In the genomic region with DNA sequence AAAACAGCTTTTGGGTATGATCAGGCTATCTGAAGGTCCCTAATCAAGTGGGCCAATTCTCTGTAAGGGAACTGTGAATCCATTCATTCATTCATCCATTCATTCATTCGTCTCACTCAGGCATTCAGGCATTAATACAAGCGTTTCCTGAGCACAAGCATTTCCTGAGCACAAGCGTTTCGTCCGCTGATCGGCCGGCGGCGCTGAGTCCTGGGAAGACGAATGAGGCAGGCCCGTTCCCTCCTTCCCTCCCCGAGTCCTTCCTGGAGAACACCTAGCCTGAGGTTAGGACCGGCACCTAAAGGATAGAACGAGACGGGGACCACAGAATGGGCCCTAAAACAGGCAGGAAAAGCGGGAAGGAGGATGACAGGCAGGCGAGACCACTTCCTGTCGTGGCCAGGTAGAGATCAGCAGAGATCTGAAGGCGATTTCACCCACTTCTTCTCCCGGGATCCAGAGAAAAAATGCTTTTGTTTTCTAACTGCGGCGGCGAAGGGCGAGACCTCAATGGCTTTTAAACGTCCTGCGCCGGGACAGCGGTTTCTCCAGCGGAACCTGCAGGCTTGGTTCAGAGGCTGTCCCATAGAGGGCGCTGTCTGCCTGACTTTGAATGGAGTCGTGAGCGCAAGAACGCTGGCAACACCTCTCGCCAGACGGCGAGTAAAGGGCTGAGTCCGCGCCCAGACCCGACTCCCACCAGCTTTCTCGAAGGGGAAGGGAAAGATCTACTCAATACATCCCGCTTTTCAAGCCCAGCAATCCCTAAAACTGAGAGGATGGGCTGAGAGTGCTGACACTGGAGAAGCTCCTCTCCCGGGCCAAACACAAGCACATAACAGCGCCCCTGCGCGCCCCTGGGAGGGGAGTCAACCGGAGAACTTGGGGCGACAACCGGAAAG, we compare ENCODE assay signal across 8 cellular contexts. TPM values are rescaled to one million over a fixed set of nuclear protein-coding genes. Genes with fewer than 3 reads are reported as not detected.
DNase-seq lines count a peak whose midpoint lies in the region; ATAC-seq and TF ChIP-seq lines count a peak whose summit lies in the region.

No MANE protein-coding gene starts in this region.

- TF ChIP-seq RAD21 in liver (IDR thresholded peaks at IDR 0.05): peak; percentile 87 to 94

- H3K27ac Mint-ChIP-seq in Calu3 (ENCODE audit: unreplicated experiment): no peak overlapping the region

- TF ChIP-seq CTCF in Calu3 (IDR thresholded peaks at IDR 0.05; ENCODE audit: unreplicated experiment) (peak; percentile 75), liver (IDR thresholded peaks at IDR 0.05; ENCODE audit: low read depth, low read length, missing input control) (peak; percentile 94)

- H3K9me3 Mint-ChIP-seq in Calu3 (ENCODE audit: low read depth, unreplicated experiment): no peaks in the 10 kb centered on the region

- peak; percentile 84 for DNase-seq in Calu3
- peak; percentile 34 for DNase-seq in GOT3 (lab: John Stamatoyannopoulos, UW)
- peak; percentile 41 for DNase-seq in NCI-H2227 treated with DMSO at 0.1 percent for 48 hours (lab: John Stamatoyannopoulos, UW)
- peak; percentile 84 to 91 for DNase-seq in activated CD4-positive, alpha-beta T cell treated with anti-CD3 and anti-CD28 coated beads for 4 hours
- peak; percentile 66 for DNase-seq in dedifferentiated amniotic fluid mesenchymal stem cell (ENCODE audit: extremely low spot score)
- peak; percentile 87 for DNase-seq in stimulated activated CD4-positive, alpha-beta T cell treated with anti-CD3 and anti-CD28 coated beads, Interleukin-4, amount 100 ng/mL, for 1 hour

- H3K4me1 ChIP-seq in liver (ENCODE audit: control insufficient read depth in 4 of 4, insufficient read depth in 4 of 4, low read length in 3 of 4): peaks cover 16 to 40% (median 30%) of the 10 kb centered on the region in 4 donors

- CTCF ChIA-PET in Calu3 (lab: Charles Lee): no interaction called here

- no peaks in the 10 kb centered on the region for H3K36me3 Mint-ChIP-seq in Calu3 (ENCODE audit: insufficient read depth, unreplicated experiment)

- H3K9ac ChIP-seq in liver (ENCODE audit: low read depth in 1 of 2, low read length in 2 of 2): no peak overlapping the region

- H3K27me3 Mint-ChIP-seq in Calu3 (ENCODE audit: unreplicated experiment): peaks cover 49% of the 10 kb centered on the region

- no peak overlapping the region for H3K27ac ChIP-seq in liver (ENCODE audit: low read depth in 1 of 2, low read length in 2 of 2)

- no TSS peak for BruUV-seq in Calu3 (replicated peaks; lab: Mats Ljungman, UMichigan)

- WGBS in liver: 7% methylated on average over 48 of the region's 48 CpGs

- peaks cover 13 to 25% (median 22%) of the 10 kb centered on the region in 4 donors for H3K27me3 ChIP-seq in liver (ENCODE audit: control insufficient read depth in 4 of 4, insufficient read depth in 4 of 4, low read length in 3 of 4)

- H3K9me3 ChIP-seq in liver (ENCODE audit: control insufficient read depth in 4 of 4, low read length in 3 of 4): peaks cover 0 to 5% (median 0%) of the 10 kb centered on the region in 4 donors

- ATAC-seq in HG02884 (IDR thresholded peaks at IDR 0.05; ENCODE audit: unreplicated experiment): no peak

- H3K4me3 Mint-ChIP-seq in Calu3 (ENCODE audit: low read depth, unreplicated experiment): peak overlapping the region; percentile 21

- peak overlapping the region in 1 of 3 donors; percentile 27 for H3K4me3 ChIP-seq in liver (ENCODE audit: low read depth in 1 of 3, low read length in 3 of 3)

- H3K36me3 ChIP-seq in liver (ENCODE audit: control insufficient read depth in 4 of 4, insufficient read depth in 3 of 4, low read depth in 1 of 4, low read length in 3 of 4): no peaks in the 10 kb centered on the region

- intact Hi-C loops in Calu3 (cut with micrococcal nuclease; ENCODE audit: unreplicated experiment): loop anchor here (2.0 to 10.0 kb wide), 4 partner anchors 91 to 426 kb away; no protein-coding TSS in a partner anchor

- no peaks in the 10 kb centered on the region for H3K4me1 Mint-ChIP-seq in Calu3 (ENCODE audit: low read depth, unreplicated experiment)

TF ChIP-seq in liver, 16 proteins besides CTCF, POLR2A, EP300 and RAD21:
- TF ChIP-seq RXRA (IDR thresholded peaks at IDR 0.05) (no peak), REST (IDR thresholded peaks at IDR 0.05) (no peak), SP1 (IDR thresholded peaks at IDR 0.05) (no peak)
- TF ChIP-seq, protein P1, sequence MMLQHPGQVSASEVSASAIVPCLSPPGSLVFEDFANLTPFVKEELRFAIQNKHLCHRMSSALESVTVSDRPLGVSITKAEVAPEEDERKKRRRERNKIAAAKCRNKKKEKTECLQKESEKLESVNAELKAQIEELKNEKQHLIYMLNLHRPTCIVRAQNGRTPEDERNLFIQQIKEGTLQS (IDR thresholded peaks at IDR 0.05): no peak

RNA-seq across cellular contexts. Expression of gene HMX3, which starts 2.9 kb away (rescaled TPM):
- total RNA-seq in Calu3 (2022): not detected in 2 replicates
- not detected for total RNA-seq in liver
- polyA plus RNA-seq in liver: not detected

RNA-seq across cellular contexts. Expression of gene HMX2, which starts 15.1 kb away (rescaled TPM):
- total RNA-seq in Calu3 (2022) (not detected in 2 replicates), liver (not detected)
- polyA plus RNA-seq in liver: not detected

RNA-seq across cellular contexts. Expression of gene BUB3, which starts 21.4 kb away (rescaled TPM):
- total RNA-seq in Calu3 (2022): 112 and 113 TPM in 2 replicates
- 10 to 100 TPM; 53.0 to 90.9 TPM for total RNA-seq in liver
- 10 to 100 TPM; 27.1 to 30.3 TPM for polyA plus RNA-seq in liver

Comparison
In these comparisons a context has a peak if more than half of its experiments do, and no peak if none do; other contexts are left out.
1. DNase-seq: peak in every context shown above with its lines; median percentile 88 in activated CD4-positive, alpha-beta T cell treated with anti-CD3 and anti-CD28 coated beads for 4 hours; 87 in stimulated activated CD4-positive, alpha-beta T cell treated with anti-CD3 and anti-CD28 coated beads, Interleukin-4, amount 100 ng/mL, for 1 hour; 84 in Calu3; 66 in dedifferentiated amniotic fluid mesenchymal stem cell; 41 in NCI-H2227 treated with DMSO at 0.1 percent for 48 hours; 34 in GOT3.